8 cellular contexts compared by ENCODE assay signal in genomic region chr1:155209373-155209721, GRCh38. TPM values are rescaled to one million over a fixed set of nuclear protein-coding genes. Genes with fewer than 3 reads are reported as not detected.
A peak's percentile ranks its signal among the peaks of the same experiment; 100 is the strongest.
DNase-seq lines count a peak whose midpoint lies in the region; ATAC-seq and TF ChIP-seq lines count a peak whose summit lies in the region.

No MANE protein-coding gene starts in this region.

- peaks cover 0 to 12% (median 0%) of the 10 kb centered on the region in 4 donors for H3K36me3 ChIP-seq in sigmoid colon

- ATAC-seq in SK-N-SH treated with all-trans-retinoic acid at 6 μM for 48 hours, result no peak

- no peaks in the 10 kb centered on the region for H3K27me3 ChIP-seq in sigmoid colon

- no peaks in the 10 kb centered on the region for H3K9me3 ChIP-seq in sigmoid colon

- intact Hi-C loops in sigmoid colon (cut with DNase I), result loop anchor here (2.0 to 5.0 kb wide), 2 partner anchors 17 to 33 kb away; a partner anchor contains a TSS

- WGBS in sigmoid colon, 2 donors, result 4% methylated on average over 9 of the region's 9 CpGs

- peaks cover 0 to 36% (median 30%) of the 10 kb centered on the region in 4 donors for H3K4me1 ChIP-seq in sigmoid colon

- no peak for TF ChIP-seq POLR2A in sigmoid colon (IDR thresholded peaks at IDR 0.05)

- H3K4me3 ChIP-seq in GM12875 (ENCODE audit: low read depth, low read length) (peak overlapping the region; percentile 100), fibroblast of mammary gland (ENCODE audit: control insufficient read depth, low read depth, low read length) (peak overlapping the region; percentile 99), sigmoid colon (peak overlapping the region; percentile 49 to 86 (median 75))

- DNase-seq in fibroblast of mammary gland (ENCODE audit: low read depth) (no peak), sigmoid colon (no peak), T1000 (lab: John Stamatoyannopoulos, UW) (no peak), NCI-H187 (lab: John Stamatoyannopoulos, UW) (no peak), G401 (ENCODE audit: low spot score) (no peak)
- DNase-seq in stimulated activated CD4-positive, alpha-beta T cell treated with anti-CD3 and anti-CD28 coated beads, Interleukin-12 subunit alpha, Interleukin-12 subunit beta, amount 100 ng/mL, for 4 hours, result no peak

- in situ Hi-C loops in G401 (cut with HindIII; ENCODE audit: low sequenced_read_pairs), result no loop called here

- no peak for TF ChIP-seq EP300 in sigmoid colon (IDR thresholded peaks at IDR 0.05)

- TF ChIP-seq CTCF in GM12875 (IDR thresholded peaks at IDR 0.05; ENCODE audit: borderline replicate concordance, insufficient read depth, low read depth, low read length) (no peak), fibroblast of mammary gland (conservative IDR thresholded peaks at IDR 0.05; ENCODE audit: control insufficient read depth, insufficient read depth, low read depth, low read length) (no peak), sigmoid colon (IDR thresholded peaks at IDR 0.05) (no peak)

- H3K27ac ChIP-seq in sigmoid colon, result peak overlapping the region; percentile 93 to 100 (median 98)

TF ChIP-seq in SK-N-SH treated with all-trans-retinoic acid at 6 μM for 48 hours, 23 proteins besides CTCF, POLR2A, EP300 and RAD21:
- TF ChIP-seq RARB (CRISPR knock-in tag; IDR thresholded peaks at IDR 0.05) (peak; percentile 67; the same call in 1 of the 2 replicates), ARNTL (CRISPR knock-in tag; IDR thresholded peaks at IDR 0.05; ENCODE audit: borderline replicate concordance, low read depth) (no peak)
TF ChIP-seq in SK-N-SH treated with all-trans-retinoic acid at 6 μM for 48 hours: peak in this region for 1.

RNA-seq across cellular contexts. Expression of gene MTX1, which starts 0.9 kb away (rescaled TPM):
- 10 to 100 TPM; 15.5 to 29.8 (median 27.7) TPM for total RNA-seq in sigmoid colon
- polyA plus RNA-seq in sigmoid colon, result 10 to 100 TPM; 51.7 to 69.7 (median 53.2) TPM
- total RNA-seq in G401 (2014; rRNA removed; shearing (Covaris generic)), result 125 and 126 TPM in 2 replicates

RNA-seq across cellular contexts. Expression of gene THBS3, which starts 1.6 kb away (rescaled TPM):
- 10 to 100 TPM in 3 of 4 donors, 1 to 10 TPM in 1; 9.6 to 43.5 (median 18.5) TPM for total RNA-seq in sigmoid colon
- 10 to 100 TPM in 1 of 3 donors, 1 to 10 TPM in 2; 3.5 to 13.4 (median 6.0) TPM for polyA plus RNA-seq in sigmoid colon
- 75.4 and 79.8 TPM in 2 replicates for total RNA-seq in G401 (2014; rRNA removed; shearing (Covaris generic))

RNA-seq across cellular contexts. Expression of gene TRIM46, which starts 35.7 kb away (rescaled TPM):
- 1 to 10 TPM in 1 of 4 donors, under 1 TPM in 3; 0.16 to 3.0 (median 0.52) TPM for total RNA-seq in sigmoid colon
- under 1 TPM in 2 of 3 donors, not detected in 1; 0.60 to 0.92 TPM for polyA plus RNA-seq in sigmoid colon
- 0.14 and 0.37 TPM in 2 replicates for total RNA-seq in G401 (2014; rRNA removed; shearing (Covaris generic))

RNA-seq across cellular contexts. Expression of gene KRTCAP2, which starts 36.2 kb away (rescaled TPM):
- total RNA-seq in sigmoid colon, result 100 to 1,000 TPM in 3 of 4 donors, 10 to 100 TPM in 1; 72.9 to 119 (median 110) TPM
- polyA plus RNA-seq in sigmoid colon, result 100 to 1,000 TPM in 2 of 3 donors, 10 to 100 TPM in 1; 74.2 to 245 (median 114) TPM
- total RNA-seq in G401 (2014; rRNA removed; shearing (Covaris generic)), result 177 and 223 TPM in 2 replicates

RNA-seq across cellular contexts. Expression of gene ENTREP3, which starts 45.9 kb away (rescaled TPM):
- total RNA-seq in sigmoid colon, result 10 to 100 TPM; 11.8 to 44.0 (median 16.0) TPM
- 10 to 100 TPM in 1 of 3 donors, 1 to 10 TPM in 2; 5.4 to 17.6 (median 6.5) TPM for polyA plus RNA-seq in sigmoid colon
- 5.4 and 7.3 TPM in 2 replicates for total RNA-seq in G401 (2014; rRNA removed; shearing (Covaris generic))
